23 cellular contexts compared by ENCODE assay signal in genomic region chr1:71843023-71843422, GRCh38.
"Had no signal": no experiment of that assay in that cellular context is flagged by ENCODE, and none has a peak within 500 bp of the region (broad histone marks: within the 10 kb centered on the region; RNA-seq: fewer than 3 reads in every experiment).

No MANE protein-coding gene starts in this region.

- H3K36me3 ChIP-seq: esophagus squamous epithelium, gastrocnemius medialis, heart right ventricle, left lung, lower lobe of right lung had no signal

- H3K4me1 Mint-ChIP-seq: endodermal cell, mesothelial cell of epicardium, naive B cell had no signal

- H3K4me3 ChIP-seq: esophagus squamous epithelium, gastrocnemius medialis, heart right ventricle, left lung, lower lobe of right lung, mucosa of descending colon had no signal

- H3K9me3 Mint-ChIP-seq: dendritic cell treated with granulocyte-macrophage colony-stimulating factor and Interleukin-4, amounts not matched to agents 40 ng/mL and 50 ng/mL, for 4 days; endodermal cell; mesothelial cell of epicardium; naive B cell had no signal

- H3K27ac Mint-ChIP-seq: dendritic cell treated with granulocyte-macrophage colony-stimulating factor and Interleukin-4, amounts not matched to agents 40 ng/mL and 50 ng/mL, for 4 days; effector memory CD8-positive, alpha-beta T cell; endodermal cell; mesothelial cell of epicardium had no signal

- DNase-seq: cortex of kidney; effector CD8-positive, alpha-beta T cell; effector memory CD8-positive, alpha-beta T cell; endodermal cell; erythroblast; esophagus squamous epithelium; foreskin fibroblast; foreskin melanocyte; gastrocnemius medialis; glutamatergic neuron; head of caudate nucleus; heart right ventricle; hippocampal formation; left cardiac atrium; left lung; left ventricle myocardium superior; lower lobe of right lung; mesenchymal stem cell; mucosa of descending colon; naive B cell had no signal

- H3K36me3 Mint-ChIP-seq: mesothelial cell of epicardium, naive B cell had no signal

- H3K27me3 ChIP-seq: esophagus squamous epithelium, gastrocnemius medialis, heart right ventricle, left lung had no signal

- H3K4me3 Mint-ChIP-seq: dendritic cell treated with granulocyte-macrophage colony-stimulating factor and Interleukin-4, amounts not matched to agents 40 ng/mL and 50 ng/mL, for 4 days; effector memory CD8-positive, alpha-beta T cell; endodermal cell; mesothelial cell of epicardium; naive B cell had no signal

- H3K27me3 Mint-ChIP-seq: dendritic cell treated with granulocyte-macrophage colony-stimulating factor and Interleukin-4, amounts not matched to agents 40 ng/mL and 50 ng/mL, for 4 days; effector memory CD8-positive, alpha-beta T cell; naive B cell had no signal

- H3K4me1 ChIP-seq: esophagus squamous epithelium, gastrocnemius medialis, left lung, lower lobe of right lung had no signal

- H3K9me3 ChIP-seq: esophagus squamous epithelium, gastrocnemius medialis, heart right ventricle, left lung, lower lobe of right lung, mucosa of descending colon had no signal

- H3K27ac ChIP-seq: epithelial cell of prostate, esophagus squamous epithelium, gastrocnemius medialis, heart right ventricle, left lung, lower lobe of right lung had no signal
